8 cellular contexts compared by ENCODE assay signal in genomic region chr11:61332266-61332822, GRCh38. TPM values are rescaled to one million over a fixed set of nuclear protein-coding genes. Genes with fewer than 3 reads are reported as not detected.
DNase-seq lines count a peak whose midpoint lies in the region; ATAC-seq and TF ChIP-seq lines count a peak whose summit lies in the region.

No MANE protein-coding gene starts in this region.

- H3K79me2 ChIP-seq in DND-41 (ENCODE audit: insufficient read depth, low read length) = peaks cover 63% of the 10 kb centered on the region

- H3K27me3 Mint-ChIP-seq in activated T-helper 1 cell treated with anti-CD3 and anti-CD28 coated beads, Interleukin-12 subunit alpha, Interleukin-12 subunit beta, Interleukin-2, Interleukin-4 antibody, amounts not matched to agents 30 ng/mL and 10 ng/mL and 1 ng/mL, durations not matched to agents 14 hours and 24 hours and 36 hours (ENCODE audit: insufficient read depth) = no peaks in the 10 kb centered on the region

- H3K27me3 ChIP-seq in DND-41 (ENCODE audit: insufficient read depth, low read length, poor library complexity) (no peaks in the 10 kb centered on the region), left ventricle myocardium inferior (ENCODE audit: low read depth) (no peaks in the 10 kb centered on the region), sigmoid colon (no peaks in the 10 kb centered on the region)

- H3K36me3 ChIP-seq in DND-41 (ENCODE audit: insufficient read depth, low read length) (peaks cover 28% of the 10 kb centered on the region), left ventricle myocardium inferior (peaks cover 25% of the 10 kb centered on the region), sigmoid colon (peaks cover 0 to 24% (median 12%) of the 10 kb centered on the region in 4 donors)

- DNase-seq in DND-41 (peak; percentile 13), left ventricle myocardium inferior (no peak), sigmoid colon (no peak), retina (no peak), NCI-H446 (lab: John Stamatoyannopoulos, UW) (no peak), GM13977 (ENCODE audit: low spot score) (no peak)
- DNase-seq in activated T-helper 1 cell treated with anti-CD3 and anti-CD28 coated beads, Interleukin-12 subunit alpha, Interleukin-12 subunit beta, Interleukin-2, Interleukin-4 antibody, amounts not matched to agents 30 ng/mL and 10 ng/mL and 1 ng/mL, durations not matched to agents 14 hours and 24 hours and 36 hours (ENCODE audit: low spot score) = no peak

- TF ChIP-seq EP300 in sigmoid colon (IDR thresholded peaks at IDR 0.05) = no peak

- H3K4me3 ChIP-seq in DND-41 (ENCODE audit: low read depth in 1 of 2, low read length in 2 of 2) (peak overlapping the region; percentile 64 to 97), left ventricle myocardium inferior (peak overlapping the region; percentile 96), sigmoid colon (peak overlapping the region; percentile 79 to 96 (median 92))

- H3K9ac ChIP-seq in DND-41 (ENCODE audit: low read depth, low read length) = peak overlapping the region; percentile 98

- peak overlapping the region; percentile 93 for H2AFZ ChIP-seq in DND-41 (ENCODE audit: low read depth, low read length)

- no peaks in the 10 kb centered on the region for H3K9me3 ChIP-seq in DND-41 (ENCODE audit: insufficient read depth, low read length, severe bottlenecking)
- H3K9me3 ChIP-seq in left ventricle myocardium inferior (replicated peaks) = no peaks in the 10 kb centered on the region
- H3K9me3 ChIP-seq in sigmoid colon = no peaks in the 10 kb centered on the region

- intact Hi-C loops in activated T-helper 1 cell treated with anti-CD3 and anti-CD28 coated beads, Interleukin-12 subunit alpha, Interleukin-12 subunit beta, Interleukin-2, Interleukin-4 antibody, amounts not matched to agents 30 ng/mL and 10 ng/mL and 1 ng/mL, durations not matched to agents 14 hours and 24 hours and 36 hours (cut with micrococcal nuclease) = loop anchor here (1.0 to 10.0 kb wide), 5 partner anchors 38 to 426 kb away; partner anchors contain the start of genes PRPF19, SDHAF2 and VWCE
- intact Hi-C loops in left ventricle myocardium inferior (cut with micrococcal nuclease) = no loop called here
- intact Hi-C loops in sigmoid colon (cut with DNase I) = loop anchor here (10.0 kb wide), 1 partner anchor 428 kb away; the partner anchor contains the start of gene PRPF19

- ATAC-seq in DND-41 (ENCODE audit: insufficient read depth, low read depth) = no peak
- ATAC-seq in HG03135 (IDR thresholded peaks at IDR 0.05; ENCODE audit: unreplicated experiment) = peak; percentile 1

- peak overlapping the region; percentile 86 for H3K4me2 ChIP-seq in DND-41 (ENCODE audit: insufficient read depth, low read length)

- H3K27ac ChIP-seq in DND-41 (ENCODE audit: low read length) (peak overlapping the region; percentile 89), left ventricle myocardium inferior (replicated peaks) (peak overlapping the region; percentile 95), sigmoid colon (peak overlapping the region; percentile 86 to 95 (median 90))

- TF ChIP-seq CTCF in DND-41 (IDR thresholded peaks at IDR 0.05; ENCODE audit: borderline replicate concordance, extremely low read depth, low read length, poor library complexity, severe bottlenecking) = no peak
- TF ChIP-seq CTCF in left ventricle myocardium inferior (IDR thresholded peaks at IDR 0.05; ENCODE audit: borderline replicate concordance) = no peak
- TF ChIP-seq CTCF in sigmoid colon (IDR thresholded peaks at IDR 0.05) = no peak
- no peak for TF ChIP-seq CTCF in GM13977 (IDR thresholded peaks at IDR 0.05; ENCODE audit: extremely low read depth, insufficient read depth, missing control alignments)

- H3K27ac Mint-ChIP-seq in activated T-helper 1 cell treated with anti-CD3 and anti-CD28 coated beads, Interleukin-12 subunit alpha, Interleukin-12 subunit beta, Interleukin-2, Interleukin-4 antibody, amounts not matched to agents 30 ng/mL and 10 ng/mL and 1 ng/mL, durations not matched to agents 14 hours and 24 hours and 36 hours = peak overlapping the region; percentile 97

- in situ Hi-C loops in GM13977 (cut with MboI; ENCODE audit: low pct_unique_long_range_greater_than_20kb, low sequenced_read_pairs, unreplicated experiment) = loop anchor here (10.0 kb wide), 1 partner anchor 52 kb away; no protein-coding TSS in a partner anchor

- H3K9me3 Mint-ChIP-seq in activated T-helper 1 cell treated with anti-CD3 and anti-CD28 coated beads, Interleukin-12 subunit alpha, Interleukin-12 subunit beta, Interleukin-2, Interleukin-4 antibody, amounts not matched to agents 30 ng/mL and 10 ng/mL and 1 ng/mL, durations not matched to agents 14 hours and 24 hours and 36 hours = no peaks in the 10 kb centered on the region

- TF ChIP-seq POLR2A in sigmoid colon (IDR thresholded peaks at IDR 0.05) = no peak

- H3K4me3 Mint-ChIP-seq in activated T-helper 1 cell treated with anti-CD3 and anti-CD28 coated beads, Interleukin-12 subunit alpha, Interleukin-12 subunit beta, Interleukin-2, Interleukin-4 antibody, amounts not matched to agents 30 ng/mL and 10 ng/mL and 1 ng/mL, durations not matched to agents 14 hours and 24 hours and 36 hours = peak overlapping the region; percentile 93

- 1% methylated on average over 27 of the region's 27 CpGs for WGBS in sigmoid colon, 2 donors

- H3K4me1 ChIP-seq in DND-41 (ENCODE audit: insufficient read depth, low read length) (peaks cover 63% of the 10 kb centered on the region), left ventricle myocardium inferior (peaks cover 77% of the 10 kb centered on the region), sigmoid colon (peaks cover 0 to 34% (median 26%) of the 10 kb centered on the region in 4 donors)

- H3K36me3 Mint-ChIP-seq in activated T-helper 1 cell treated with anti-CD3 and anti-CD28 coated beads, Interleukin-12 subunit alpha, Interleukin-12 subunit beta, Interleukin-2, Interleukin-4 antibody, amounts not matched to agents 30 ng/mL and 10 ng/mL and 1 ng/mL, durations not matched to agents 14 hours and 24 hours and 36 hours (ENCODE audit: low read depth) = peaks cover 31% of the 10 kb centered on the region

- H4K20me1 ChIP-seq in DND-41 (ENCODE audit: insufficient read depth, low read length) = peaks cover 30% of the 10 kb centered on the region; the same call in 1 of the 2 replicates

- peaks cover 64% of the 10 kb centered on the region for H3K4me1 Mint-ChIP-seq in activated T-helper 1 cell treated with anti-CD3 and anti-CD28 coated beads, Interleukin-12 subunit alpha, Interleukin-12 subunit beta, Interleukin-2, Interleukin-4 antibody, amounts not matched to agents 30 ng/mL and 10 ng/mL and 1 ng/mL, durations not matched to agents 14 hours and 24 hours and 36 hours (ENCODE audit: low read depth)

RNA-seq across cellular contexts. Expression of gene DDB1, which starts 0.6 kb away (rescaled TPM):
- total RNA-seq in activated T-helper 1 cell treated with anti-CD3 and anti-CD28 coated beads, Interleukin-12 subunit alpha, Interleukin-12 subunit beta, Interleukin-2, Interleukin-4 antibody, amounts not matched to agents 30 ng/mL and 10 ng/mL and 1 ng/mL, durations not matched to agents 14 hours and 24 hours and 36 hours = 259 and 270 TPM in 2 replicates
- total RNA-seq in left ventricle myocardium inferior (128 TPM), sigmoid colon (100 to 1,000 TPM; 101 to 108 (median 105) TPM)
- 100 to 1,000 TPM in 1 of 3 donors, 10 to 100 TPM in 2; 68.2 to 120 (median 75.1) TPM for polyA plus RNA-seq in sigmoid colon

RNA-seq across cellular contexts. Expression of gene TKFC, which starts 0.7 kb away (rescaled TPM):
- total RNA-seq in activated T-helper 1 cell treated with anti-CD3 and anti-CD28 coated beads, Interleukin-12 subunit alpha, Interleukin-12 subunit beta, Interleukin-2, Interleukin-4 antibody, amounts not matched to agents 30 ng/mL and 10 ng/mL and 1 ng/mL, durations not matched to agents 14 hours and 24 hours and 36 hours = 71.2 and 78.2 TPM in 2 replicates
- total RNA-seq in left ventricle myocardium inferior (17.8 TPM), sigmoid colon (10 to 100 TPM; 10.8 to 12.0 (median 11.8) TPM)
- 10 to 100 TPM; 14.4 to 40.0 (median 29.4) TPM for polyA plus RNA-seq in sigmoid colon

RNA-seq across cellular contexts. Expression of gene CYB561A3, which starts 29.3 kb away (rescaled TPM):
- 38.1 and 42.3 TPM in 2 replicates for total RNA-seq in activated T-helper 1 cell treated with anti-CD3 and anti-CD28 coated beads, Interleukin-12 subunit alpha, Interleukin-12 subunit beta, Interleukin-2, Interleukin-4 antibody, amounts not matched to agents 30 ng/mL and 10 ng/mL and 1 ng/mL, durations not matched to agents 14 hours and 24 hours and 36 hours
- total RNA-seq in left ventricle myocardium inferior (10.5 TPM), sigmoid colon (10 to 100 TPM; 17.3 to 39.6 (median 30.5) TPM)
- polyA plus RNA-seq in sigmoid colon = 10 to 100 TPM; 35.1 to 66.2 (median 39.6) TPM

RNA-seq across cellular contexts. Expression of gene TMEM138, which starts 29.8 kb away (rescaled TPM):
- 68.4 and 71.7 TPM in 2 replicates for total RNA-seq in activated T-helper 1 cell treated with anti-CD3 and anti-CD28 coated beads, Interleukin-12 subunit alpha, Interleukin-12 subunit beta, Interleukin-2, Interleukin-4 antibody, amounts not matched to agents 30 ng/mL and 10 ng/mL and 1 ng/mL, durations not matched to agents 14 hours and 24 hours and 36 hours
- total RNA-seq in left ventricle myocardium inferior (20.9 TPM), sigmoid colon (10 to 100 TPM; 13.5 to 33.8 (median 21.0) TPM)
- polyA plus RNA-seq in sigmoid colon = 10 to 100 TPM; 12.6 to 39.9 (median 19.4) TPM

RNA-seq across cellular contexts. Expression of gene VWCE, which starts 37.2 kb away (rescaled TPM):
- 9.4 and 10.9 TPM in 2 replicates for total RNA-seq in activated T-helper 1 cell treated with anti-CD3 and anti-CD28 coated beads, Interleukin-12 subunit alpha, Interleukin-12 subunit beta, Interleukin-2, Interleukin-4 antibody, amounts not matched to agents 30 ng/mL and 10 ng/mL and 1 ng/mL, durations not matched to agents 14 hours and 24 hours and 36 hours
- total RNA-seq in left ventricle myocardium inferior (0.77 TPM), sigmoid colon (1 to 10 TPM in 2 of 4 donors, under 1 TPM in 2; 0.49 to 5.5 (median 0.81) TPM)
- under 1 TPM in 1 of 3 donors, not detected in 2; 0.61 TPM for polyA plus RNA-seq in sigmoid colon
